17 cellular contexts compared by ENCODE assay signal in the genomic region with DNA sequence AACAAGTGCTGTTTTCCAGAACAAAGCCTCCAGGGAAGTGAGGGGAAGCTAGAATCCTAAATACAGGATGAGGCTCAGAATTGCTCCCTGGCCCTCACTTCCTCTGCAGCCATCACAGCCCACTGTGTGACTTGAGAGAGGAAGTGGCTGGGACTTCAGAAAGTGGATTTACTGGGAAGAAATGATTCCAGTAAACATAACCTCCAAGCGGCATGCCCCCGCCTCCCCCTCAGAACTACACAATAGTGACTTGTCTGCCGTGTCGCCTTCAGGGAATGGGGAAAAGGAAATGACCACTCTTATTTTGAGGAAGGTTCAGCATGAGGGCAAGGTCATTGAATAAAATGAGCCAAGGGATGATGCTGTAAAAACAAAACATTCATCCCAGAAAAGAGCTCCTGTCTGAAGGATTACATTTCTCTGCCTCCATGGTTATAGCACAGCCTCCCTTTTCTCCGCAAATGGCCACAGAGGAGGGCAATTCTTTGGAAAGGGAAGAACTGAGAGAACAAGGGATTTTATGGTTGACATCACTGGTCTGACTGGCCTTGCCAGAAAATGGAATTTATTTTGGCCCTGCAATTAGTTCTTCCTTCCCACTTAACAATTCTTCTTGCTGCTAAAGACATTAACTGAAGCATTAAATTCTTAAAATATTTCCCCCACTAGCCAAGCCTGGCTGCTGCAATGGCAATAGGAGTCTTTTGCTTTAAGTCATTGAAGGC.
DNase-seq lines count a peak whose midpoint lies in the region; ATAC-seq, FAIRE-seq and TF ChIP-seq lines count a peak whose summit lies in the region.
"Had no signal": no experiment of that assay in that cellular context is flagged by ENCODE, and none has a peak within 500 bp of the region (broad histone marks: within the 10 kb centered on the region; RNA-seq: fewer than 3 reads in every experiment).

No MANE protein-coding gene starts in this region.

- H3K4me3 ChIP-seq in fibroblast of the aortic adventitia (ENCODE audit: low read depth, low read length) (no peak overlapping the region), thoracic aorta (no peak overlapping the region)

- H3K9me3 Mint-ChIP-seq in activated CD4-positive, alpha-beta memory T cell treated with anti-CD3 and anti-CD28 coated beads, Interleukin-2, amount 10 ng/mL, durations not matched to agents 7 days and 5 days: peaks cover 4% of the 10 kb centered on the region

- no peak for FAIRE-seq in GM12892 (lab: Jason Lieb, UNC)

- no peak overlapping the region for H3K4me3 Mint-ChIP-seq in activated CD4-positive, alpha-beta memory T cell treated with anti-CD3 and anti-CD28 coated beads, Interleukin-2, amount 10 ng/mL, durations not matched to agents 7 days and 5 days
- H3K4me3 Mint-ChIP-seq: immature natural killer cell; T-helper 1 cell treated with Interleukin-12 subunit alpha and Interleukin-12 subunit beta and Interleukin-4 antibody, amounts not matched to agents 30 μg/mL and 1 μg/mL, for 36 hours had no signal

- H3K27me3 ChIP-seq in thoracic aorta (replicated peaks; ENCODE audit: insufficient read depth): no peaks in the 10 kb centered on the region

- TF ChIP-seq POLR2A in GM12892 (IDR thresholded peaks at IDR 0.05; ENCODE audit: low read depth, low read length): no peak

- CTCF ChIA-PET in activated CD4-positive, alpha-beta memory T cell treated with anti-CD3 and anti-CD28 coated beads, Interleukin-2, amount 10 ng/mL, durations not matched to agents 7 days and 5 days (lab: Charles Lee): no interaction called here

- no peaks in the 10 kb centered on the region for H3K36me3 ChIP-seq in thoracic aorta

- POLR2A ChIA-PET in activated CD4-positive, alpha-beta memory T cell treated with anti-CD3 and anti-CD28 coated beads, Interleukin-2, amount 10 ng/mL, durations not matched to agents 7 days and 5 days (lab: Charles Lee): no interaction called here

- ATAC-seq in thoracic aorta (ENCODE audit: insufficient number of reproducible peaks, low FRiP score, low read depth): peak; percentile 25

- H3K27ac ChIP-seq in thoracic aorta: no peak overlapping the region

- TF ChIP-seq CTCF in fibroblast of the aortic adventitia (IDR thresholded peaks at IDR 0.05; ENCODE audit: insufficient read depth, low read length) (no peak), thoracic aorta (IDR thresholded peaks at IDR 0.05) (no peak), GM10266 (IDR thresholded peaks at IDR 0.05; ENCODE audit: control insufficient read depth, insufficient read depth, low read depth, missing control alignments) (no peak)

- H3K9me3 ChIP-seq in thoracic aorta: peaks cover 8% of the 10 kb centered on the region

- H3K4me1 ChIP-seq in thoracic aorta (ENCODE audit: control insufficient read depth in 1 of 2, low read depth in 2 of 2): no peaks in the 10 kb centered on the region

- no peaks in the 10 kb centered on the region for H3K36me3 Mint-ChIP-seq in activated CD4-positive, alpha-beta memory T cell treated with anti-CD3 and anti-CD28 coated beads, Interleukin-2, amount 10 ng/mL, durations not matched to agents 7 days and 5 days (ENCODE audit: low read depth)
- H3K36me3 Mint-ChIP-seq: immature natural killer cell had no signal

- peaks cover 4% of the 10 kb centered on the region for H3K27me3 Mint-ChIP-seq in activated CD4-positive, alpha-beta memory T cell treated with anti-CD3 and anti-CD28 coated beads, Interleukin-2, amount 10 ng/mL, durations not matched to agents 7 days and 5 days

- H3K4me1 Mint-ChIP-seq in activated CD4-positive, alpha-beta memory T cell treated with anti-CD3 and anti-CD28 coated beads, Interleukin-2, amount 10 ng/mL, durations not matched to agents 7 days and 5 days: no peaks in the 10 kb centered on the region
- H3K4me1 Mint-ChIP-seq: immature natural killer cell had no signal

- DNase-seq in RPMI7951 (ENCODE audit: low read depth) (peak; percentile 59), fibroblast of the aortic adventitia (ENCODE audit: low read depth) (peak; percentile 9), lung microvascular endothelial cell (ENCODE audit: low read depth in 2 of 2) (peak; percentile 66 to 94), thoracic aorta (ENCODE audit: low spot score) (no peak), GM12892 (ENCODE audit: insufficient read length) (no peak), GM10266 (ENCODE audit: extremely low spot score) (no peak), T-helper 1 cell (no peak)
- no peak for DNase-seq in activated CD4-positive, alpha-beta memory T cell treated with anti-CD3 and anti-CD28 coated beads, Interleukin-2, amount 10 ng/mL, durations not matched to agents 7 days and 5 days
- DNase-seq: activated CD4-positive, alpha-beta T cell treated with anti-CD3 and anti-CD28 coated beads, Interleukin-2, amount 50 U/mL, for 1 hour; C1 segment of cervical spinal cord; caudate nucleus; GF-D8; immature natural killer cell; Kasumi-1; NCI-H2107 had no signal

- no peak overlapping the region for H3K27ac Mint-ChIP-seq in activated CD4-positive, alpha-beta memory T cell treated with anti-CD3 and anti-CD28 coated beads, Interleukin-2, amount 10 ng/mL, durations not matched to agents 7 days and 5 days
- H3K27ac Mint-ChIP-seq: activated T-helper 2 cell treated with anti-CD3 and anti-CD28 coated beads, Interferon-gamma antibody, Interleukin-2, Interleukin-4, amounts not matched to agents 10 μg/mL and 5 μg/mL and 100 μg/mL, durations not matched to agents 14 hours and 24 hours and 36 hours; immature natural killer cell; T-helper 1 cell treated with Interleukin-12 subunit alpha and Interleukin-12 subunit beta and Interleukin-4 antibody, amounts not matched to agents 30 μg/mL and 1 μg/mL, for 36 hours had no signal

Comparison
In these comparisons a context has a peak if more than half of its experiments do, and no peak if none do; other contexts are left out.
1. DNase-seq: peak in RPMI7951 (single experiment), fibroblast of the aortic adventitia (single experiment) and lung microvascular endothelial cell (2 of 2); none in thoracic aorta (single experiment), activated CD4-positive, alpha-beta memory T cell treated with anti-CD3 and anti-CD28 coated beads, Interleukin-2, amount 10 ng/mL, durations not matched to agents 7 days and 5 days (single experiment), GM12892 (single experiment), GM10266 (single experiment) and T-helper 1 cell (0 of 5).